ENCODE assay signal across 32 cellular contexts in genomic region chr19:29614780-29615179, GRCh38.
"Had no signal": no experiment of that assay in that cellular context is flagged by ENCODE, and none has a peak within 500 bp of the region (broad histone marks: within the 10 kb centered on the region; RNA-seq: fewer than 3 reads in every experiment).

No MANE protein-coding gene starts in this region.

- FAIRE-seq: urothelium cell line had no signal

- ATAC-seq: naive thymus-derived CD8-positive, alpha-beta T cell; natural killer cell treated with Interleukin-12 subunit alpha and Interleukin-12 subunit beta and Interleukin-15 and Interleukin-18, amount 100 ng/mL, for 72 hours; psoas muscle; right cardiac atrium; sciatic nerve; stimulated activated memory B cell treated with anti-CD40 and anti-IgM and Interleukin-4, amounts not matched to agents 10 μg/mL and 1 μg/mL and 100 μg/mL, for 72 hours; stimulated activated naive CD8-positive, alpha-beta T cell treated with anti-CD3 and anti-CD28 coated beads, Interleukin-15, amount 100 ng/mL, for 72 hours; stimulated activated naive CD8-positive, alpha-beta T cell treated with anti-CD3 and anti-CD28 coated beads, Interleukin-15, Interleukin-2, amounts not matched to agents 100 U/mL and 50 U/mL, for 24 hours had no signal

- H3K4me2 ChIP-seq: smooth muscle cell had no signal

- H3K27ac Mint-ChIP-seq: natural killer cell treated with Interleukin-12 subunit alpha and Interleukin-12 subunit beta and Interleukin-15 and Interleukin-18, amount 100 ng/mL, for 72 hours; nephron progenitor cell; progenitor cell of endocrine pancreas; stimulated activated memory B cell treated with anti-CD40 and anti-IgM and Interleukin-4, amounts not matched to agents 10 μg/mL and 1 μg/mL and 100 μg/mL, for 72 hours had no signal

- H3K27me3 Mint-ChIP-seq: naive thymus-derived CD8-positive, alpha-beta T cell; natural killer cell treated with Interleukin-12 subunit alpha and Interleukin-12 subunit beta and Interleukin-15 and Interleukin-18, amount 100 ng/mL, for 72 hours; progenitor cell of endocrine pancreas; stimulated activated memory B cell treated with anti-CD40 and anti-IgM and Interleukin-4, amounts not matched to agents 10 μg/mL and 1 μg/mL and 100 μg/mL, for 72 hours; stimulated activated naive CD8-positive, alpha-beta T cell treated with anti-CD3 and anti-CD28 coated beads, Interleukin-15, amount 100 ng/mL, for 72 hours had no signal

- H3K9ac ChIP-seq: parathyroid adenoma had no signal

- DNase-seq: naive thymus-derived CD8-positive, alpha-beta T cell; nephron progenitor cell; nucleus accumbens; ovary; psoas muscle; stimulated activated CD4-positive, alpha-beta T cell treated with anti-CD3 and anti-CD28 coated beads, Interleukin-12 subunit alpha, Interleukin-12 subunit beta, amount 100 ng/mL, for 4 hours; stimulated activated CD4-positive, alpha-beta T cell treated with anti-CD3 and anti-CD28 coated beads, Interleukin-1b, Interleukin-23, amount 100 ng/mL, for 48 hours; stimulated activated CD4-positive, alpha-beta T cell treated with anti-CD3 and anti-CD28 coated beads, Interleukin-4, amount 100 ng/mL, for 1 hour; stimulated activated CD4-positive, alpha-beta T cell treated with anti-CD3 and anti-CD28 coated beads, Interleukin-4, amount 100 ng/mL, for 4 hours; stimulated activated CD8-positive, alpha-beta memory T cell treated with anti-CD3 and anti-CD28 coated beads, Interleukin-4, amount 100 ng/mL, for 48 hours; stimulated activated naive CD4-positive, alpha-beta T cell; stimulated activated naive CD8-positive, alpha-beta T cell treated with anti-CD3 and anti-CD28 coated beads, Interleukin-15, amount 100 ng/mL, for 72 hours; stimulated activated naive CD8-positive, alpha-beta T cell treated with anti-CD3 and anti-CD28 coated beads, Interleukin-15, Interleukin-2, amounts not matched to agents 100 U/mL and 50 U/mL, for 24 hours; substantia nigra; tibial artery; transverse colon had no signal

- H2AFZ ChIP-seq: parathyroid adenoma had no signal

- H3K9me3 ChIP-seq: neutrophil, ovary, psoas muscle, spleen, suprapubic skin, testis, tibial artery, transverse colon, upper lobe of left lung, vagina had no signal

- H3K4me1 ChIP-seq: parathyroid adenoma, suprapubic skin, tibial artery, transverse colon, vagina had no signal

- H3K36me3 ChIP-seq: ovary had no signal

- H3K27ac ChIP-seq: neutrophil, ovary, parathyroid adenoma, psoas muscle, skin epidermis, spleen, suprapubic skin, testis, tibial artery, transverse colon, upper lobe of left lung, vagina had no signal

- H3K27me3 ChIP-seq: ovary, spleen, suprapubic skin, testis, tibial artery, transverse colon, upper lobe of left lung, vagina had no signal

- H3K4me3 Mint-ChIP-seq: naive thymus-derived CD8-positive, alpha-beta T cell; natural killer cell treated with Interleukin-12 subunit alpha and Interleukin-12 subunit beta and Interleukin-15 and Interleukin-18, amount 100 ng/mL, for 72 hours; nephron progenitor cell; neural crest cell; stimulated activated memory B cell treated with anti-CD40 and anti-IgM and Interleukin-4, amounts not matched to agents 10 μg/mL and 1 μg/mL and 100 μg/mL, for 72 hours; stimulated activated naive CD8-positive, alpha-beta T cell treated with anti-CD3 and anti-CD28 coated beads, Interleukin-15, amount 100 ng/mL, for 72 hours had no signal

- H3K9me3 Mint-ChIP-seq: naive thymus-derived CD8-positive, alpha-beta T cell; natural killer cell treated with Interleukin-12 subunit alpha and Interleukin-12 subunit beta and Interleukin-15 and Interleukin-18, amount 100 ng/mL, for 72 hours; nephron progenitor cell; neural crest cell; stimulated activated memory B cell treated with anti-CD40 and anti-IgM and Interleukin-4, amounts not matched to agents 10 μg/mL and 1 μg/mL and 100 μg/mL, for 72 hours; stimulated activated naive CD8-positive, alpha-beta T cell treated with anti-CD3 and anti-CD28 coated beads, Interleukin-15, amount 100 ng/mL, for 72 hours had no signal

- H3K79me2 ChIP-seq: parathyroid adenoma had no signal

- H3K4me3 ChIP-seq: ovary, psoas muscle, skin epidermis, smooth muscle cell, spleen, suprapubic skin, testis, tibial artery, transverse colon, upper lobe of left lung, vagina had no signal
